In the genomic region with DNA sequence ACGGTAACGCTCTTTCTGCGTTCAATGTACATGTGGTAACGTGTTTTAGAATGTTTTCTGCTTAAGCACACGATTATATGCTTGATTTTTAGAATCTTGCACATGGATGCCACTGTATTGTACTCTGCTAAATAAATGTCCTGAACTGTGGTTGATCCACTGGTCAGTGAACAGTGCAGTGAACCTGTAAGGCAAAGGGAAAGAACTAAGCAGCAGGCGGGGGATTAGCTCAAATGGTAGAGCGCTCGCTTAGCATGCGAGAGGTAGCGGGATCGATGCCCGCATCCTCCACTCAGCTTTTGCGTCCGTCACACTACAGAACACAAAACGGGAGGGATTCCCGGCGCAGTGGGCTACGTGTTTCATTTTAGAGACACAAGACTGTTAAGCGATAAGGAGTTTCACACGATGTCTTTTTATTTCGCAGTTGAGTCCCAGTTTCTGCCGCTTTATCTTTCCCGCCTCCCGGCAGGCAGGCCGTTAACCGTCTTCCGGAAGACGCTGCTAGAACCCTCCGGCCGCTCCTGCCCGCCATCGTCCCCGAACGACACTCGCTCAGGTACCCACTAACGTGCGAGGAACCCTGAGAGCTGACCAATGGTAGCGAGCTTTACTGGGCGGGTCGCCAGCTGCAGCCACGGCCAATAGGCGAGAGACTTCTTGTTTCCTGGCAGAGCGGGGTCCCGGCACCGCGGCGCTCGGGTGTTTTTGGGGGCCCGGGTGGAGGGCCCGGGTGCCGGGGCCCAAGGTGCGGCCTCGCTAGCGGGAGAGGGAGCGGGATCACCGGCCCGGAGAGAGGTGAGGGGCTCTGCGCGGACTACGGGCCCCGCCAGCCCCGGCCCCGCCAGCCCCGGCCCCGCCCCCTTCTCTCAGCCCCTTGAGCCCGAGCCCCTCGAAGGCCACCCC, we compare ENCODE assay signal across 1 cellular context.
TF ChIP-seq lines count a peak whose summit lies in the region.

A gene with protein sequence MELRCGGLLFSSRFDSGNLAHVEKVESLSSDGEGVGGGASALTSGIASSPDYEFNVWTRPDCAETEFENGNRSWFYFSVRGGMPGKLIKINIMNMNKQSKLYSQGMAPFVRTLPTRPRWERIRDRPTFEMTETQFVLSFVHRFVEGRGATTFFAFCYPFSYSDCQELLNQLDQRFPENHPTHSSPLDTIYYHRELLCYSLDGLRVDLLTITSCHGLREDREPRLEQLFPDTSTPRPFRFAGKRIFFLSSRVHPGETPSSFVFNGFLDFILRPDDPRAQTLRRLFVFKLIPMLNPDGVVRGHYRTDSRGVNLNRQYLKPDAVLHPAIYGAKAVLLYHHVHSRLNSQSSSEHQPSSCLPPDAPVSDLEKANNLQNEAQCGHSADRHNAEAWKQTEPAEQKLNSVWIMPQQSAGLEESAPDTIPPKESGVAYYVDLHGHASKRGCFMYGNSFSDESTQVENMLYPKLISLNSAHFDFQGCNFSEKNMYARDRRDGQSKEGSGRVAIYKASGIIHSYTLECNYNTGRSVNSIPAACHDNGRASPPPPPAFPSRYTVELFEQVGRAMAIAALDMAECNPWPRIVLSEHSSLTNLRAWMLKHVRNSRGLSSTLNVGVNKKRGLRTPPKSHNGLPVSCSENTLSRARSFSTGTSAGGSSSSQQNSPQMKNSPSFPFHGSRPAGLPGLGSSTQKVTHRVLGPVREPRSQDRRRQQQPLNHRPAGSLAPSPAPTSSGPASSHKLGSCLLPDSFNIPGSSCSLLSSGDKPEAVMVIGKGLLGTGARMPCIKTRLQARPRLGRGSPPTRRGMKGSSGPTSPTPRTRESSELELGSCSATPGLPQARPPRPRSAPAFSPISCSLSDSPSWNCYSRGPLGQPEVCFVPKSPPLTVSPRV (plus strand): TSS at position 673 of the 906 bp plus-strand sequence. CDS start 1,291 bp downstream, outside the sequence.

TF ChIP-seq in WTC11, 78 proteins besides CTCF, POLR2A, EP300 and RAD21 (continued from another document and continues in another):
- TF ChIP-seq JAZF1 (CRISPR knock-in tag; IDR thresholded peaks at IDR 0.05) (peak; percentile 89; the same call in 1 of the 2 replicates), ZNF317 (CRISPR knock-in tag; IDR thresholded peaks at IDR 0.05; ENCODE audit: borderline replicate concordance, low read depth) (no peak), FOXK1 (CRISPR knock-in tag; IDR thresholded peaks at IDR 0.05) (peak; percentile 87; the same call in 1 of the 2 replicates), NR2C2 (CRISPR knock-in tag; IDR thresholded peaks at IDR 0.05) (no peak), SMAD3 (CRISPR knock-in tag; IDR thresholded peaks at IDR 0.05; ENCODE audit: borderline replicate concordance) (no peak), NR1H2 (CRISPR knock-in tag; IDR thresholded peaks at IDR 0.05) (no peak), JUN (CRISPR knock-in tag; IDR thresholded peaks at IDR 0.05) (0 out of 2 replicates have a peak, but pooled peaks have one; percentile 15), GTF2I (CRISPR knock-in tag; conservative IDR thresholded peaks at IDR 0.05) (no peak), ATF1 (CRISPR knock-in tag; IDR thresholded peaks at IDR 0.05) (no peak), ZNF423 (CRISPR knock-in tag; IDR thresholded peaks at IDR 0.05) (no peak), ZNF232 (CRISPR knock-in tag; IDR thresholded peaks at IDR 0.05) (peak; percentile 5; the same call in 1 of the 2 replicates), ZNF671 (CRISPR knock-in tag; IDR thresholded peaks at IDR 0.05) (peak; percentile 14; the same call in 1 of the 2 replicates), ZNF416 (CRISPR knock-in tag; IDR thresholded peaks at IDR 0.05) (peak; percentile 79; the same call in 1 of the 2 replicates), ZNF121 (CRISPR knock-in tag; IDR thresholded peaks at IDR 0.05) (no peak), ZBTB21 (CRISPR knock-in tag; IDR thresholded peaks at IDR 0.05; ENCODE audit: borderline replicate concordance) (peak; percentile 41; the same call in 1 of the 2 replicates), CREB1 (CRISPR knock-in tag; IDR thresholded peaks at IDR 0.05) (peak; percentile 63; the same call in 1 of the 2 replicates), EMX1 (CRISPR knock-in tag; IDR thresholded peaks at IDR 0.05) (peak; percentile 91; the same call in 1 of the 2 replicates), CREM (CRISPR knock-in tag; IDR thresholded peaks at IDR 0.05) (0 out of 2 replicates have a peak, but pooled peaks have one; percentile 64), ZNF263 (CRISPR knock-in tag; IDR thresholded peaks at IDR 0.05; ENCODE audit: low read depth) (no peak), NFE2L1 (CRISPR knock-in tag; IDR thresholded peaks at IDR 0.05) (peak; percentile 90)
- TF ChIP-seq, protein P1, sequence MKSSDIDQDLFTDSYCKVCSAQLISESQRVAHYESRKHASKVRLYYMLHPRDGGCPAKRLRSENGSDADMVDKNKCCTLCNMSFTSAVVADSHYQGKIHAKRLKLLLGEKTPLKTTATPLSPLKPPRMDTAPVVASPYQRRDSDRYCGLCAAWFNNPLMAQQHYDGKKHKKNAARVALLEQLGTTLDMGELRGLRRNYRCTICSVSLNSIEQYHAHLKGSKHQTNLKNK (CRISPR knock-in tag; IDR thresholded peaks at IDR 0.05) = peak; percentile 81
- TF ChIP-seq, protein P2, sequence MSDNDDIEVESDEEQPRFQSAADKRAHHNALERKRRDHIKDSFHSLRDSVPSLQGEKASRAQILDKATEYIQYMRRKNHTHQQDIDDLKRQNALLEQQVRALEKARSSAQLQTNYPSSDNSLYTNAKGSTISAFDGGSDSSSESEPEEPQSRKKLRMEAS (CRISPR knock-in tag; IDR thresholded peaks at IDR 0.05) = peak; percentile 98
- TF ChIP-seq, protein P3, sequence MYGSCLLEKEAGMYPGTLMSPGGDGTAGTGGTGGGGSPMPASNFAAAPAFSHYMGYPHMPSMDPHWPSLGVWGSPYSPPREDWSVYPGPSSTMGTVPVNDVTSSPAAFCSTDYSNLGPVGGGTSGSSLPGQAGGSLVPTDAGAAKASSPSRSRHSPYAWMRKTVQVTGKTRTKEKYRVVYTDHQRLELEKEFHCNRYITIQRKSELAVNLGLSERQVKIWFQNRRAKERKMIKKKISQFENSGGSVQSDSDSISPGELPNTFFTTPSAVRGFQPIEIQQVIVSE (CRISPR knock-in tag; IDR thresholded peaks at IDR 0.05; ENCODE audit: borderline replicate concordance) = peak; percentile 95
- TF ChIP-seq, protein P4, sequence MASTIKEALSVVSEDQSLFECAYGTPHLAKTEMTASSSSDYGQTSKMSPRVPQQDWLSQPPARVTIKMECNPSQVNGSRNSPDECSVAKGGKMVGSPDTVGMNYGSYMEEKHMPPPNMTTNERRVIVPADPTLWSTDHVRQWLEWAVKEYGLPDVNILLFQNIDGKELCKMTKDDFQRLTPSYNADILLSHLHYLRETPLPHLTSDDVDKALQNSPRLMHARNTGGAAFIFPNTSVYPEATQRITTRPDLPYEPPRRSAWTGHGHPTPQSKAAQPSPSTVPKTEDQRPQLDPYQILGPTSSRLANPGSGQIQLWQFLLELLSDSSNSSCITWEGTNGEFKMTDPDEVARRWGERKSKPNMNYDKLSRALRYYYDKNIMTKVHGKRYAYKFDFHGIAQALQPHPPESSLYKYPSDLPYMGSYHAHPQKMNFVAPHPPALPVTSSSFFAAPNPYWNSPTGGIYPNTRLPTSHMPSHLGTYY (CRISPR knock-in tag; IDR thresholded peaks at IDR 0.05) = peak; percentile 78; the same call in 1 of the 2 replicates
- TF ChIP-seq, protein P5, sequence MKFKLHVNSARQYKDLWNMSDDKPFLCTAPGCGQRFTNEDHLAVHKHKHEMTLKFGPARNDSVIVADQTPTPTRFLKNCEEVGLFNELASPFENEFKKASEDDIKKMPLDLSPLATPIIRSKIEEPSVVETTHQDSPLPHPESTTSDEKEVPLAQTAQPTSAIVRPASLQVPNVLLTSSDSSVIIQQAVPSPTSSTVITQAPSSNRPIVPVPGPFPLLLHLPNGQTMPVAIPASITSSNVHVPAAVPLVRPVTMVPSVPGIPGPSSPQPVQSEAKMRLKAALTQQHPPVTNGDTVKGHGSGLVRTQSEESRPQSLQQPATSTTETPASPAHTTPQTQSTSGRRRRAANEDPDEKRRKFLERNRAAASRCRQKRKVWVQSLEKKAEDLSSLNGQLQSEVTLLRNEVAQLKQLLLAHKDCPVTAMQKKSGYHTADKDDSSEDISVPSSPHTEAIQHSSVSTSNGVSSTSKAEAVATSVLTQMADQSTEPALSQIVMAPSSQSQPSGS (CRISPR knock-in tag; IDR thresholded peaks at IDR 0.05; ENCODE audit: borderline replicate concordance, low read depth) = no peak
- TF ChIP-seq, protein P6, sequence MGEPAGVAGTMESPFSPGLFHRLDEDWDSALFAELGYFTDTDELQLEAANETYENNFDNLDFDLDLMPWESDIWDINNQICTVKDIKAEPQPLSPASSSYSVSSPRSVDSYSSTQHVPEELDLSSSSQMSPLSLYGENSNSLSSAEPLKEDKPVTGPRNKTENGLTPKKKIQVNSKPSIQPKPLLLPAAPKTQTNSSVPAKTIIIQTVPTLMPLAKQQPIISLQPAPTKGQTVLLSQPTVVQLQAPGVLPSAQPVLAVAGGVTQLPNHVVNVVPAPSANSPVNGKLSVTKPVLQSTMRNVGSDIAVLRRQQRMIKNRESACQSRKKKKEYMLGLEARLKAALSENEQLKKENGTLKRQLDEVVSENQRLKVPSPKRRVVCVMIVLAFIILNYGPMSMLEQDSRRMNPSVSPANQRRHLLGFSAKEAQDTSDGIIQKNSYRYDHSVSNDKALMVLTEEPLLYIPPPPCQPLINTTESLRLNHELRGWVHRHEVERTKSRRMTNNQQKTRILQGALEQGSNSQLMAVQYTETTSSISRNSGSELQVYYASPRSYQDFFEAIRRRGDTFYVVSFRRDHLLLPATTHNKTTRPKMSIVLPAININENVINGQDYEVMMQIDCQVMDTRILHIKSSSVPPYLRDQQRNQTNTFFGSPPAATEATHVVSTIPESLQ (CRISPR knock-in tag; IDR thresholded peaks at IDR 0.05) = no peak
- TF ChIP-seq, protein P7, sequence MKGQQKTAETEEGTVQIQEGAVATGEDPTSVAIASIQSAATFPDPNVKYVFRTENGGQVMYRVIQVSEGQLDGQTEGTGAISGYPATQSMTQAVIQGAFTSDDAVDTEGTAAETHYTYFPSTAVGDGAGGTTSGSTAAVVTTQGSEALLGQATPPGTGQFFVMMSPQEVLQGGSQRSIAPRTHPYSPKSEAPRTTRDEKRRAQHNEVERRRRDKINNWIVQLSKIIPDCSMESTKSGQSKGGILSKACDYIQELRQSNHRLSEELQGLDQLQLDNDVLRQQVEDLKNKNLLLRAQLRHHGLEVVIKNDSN (CRISPR knock-in tag; IDR thresholded peaks at IDR 0.05) = peak; percentile 35; the same call in 1 of the 2 replicates
- TF ChIP-seq, protein P8, sequence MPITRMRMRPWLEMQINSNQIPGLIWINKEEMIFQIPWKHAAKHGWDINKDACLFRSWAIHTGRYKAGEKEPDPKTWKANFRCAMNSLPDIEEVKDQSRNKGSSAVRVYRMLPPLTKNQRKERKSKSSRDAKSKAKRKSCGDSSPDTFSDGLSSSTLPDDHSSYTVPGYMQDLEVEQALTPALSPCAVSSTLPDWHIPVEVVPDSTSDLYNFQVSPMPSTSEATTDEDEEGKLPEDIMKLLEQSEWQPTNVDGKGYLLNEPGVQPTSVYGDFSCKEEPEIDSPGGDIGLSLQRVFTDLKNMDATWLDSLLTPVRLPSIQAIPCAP (CRISPR knock-in tag; IDR thresholded peaks at IDR 0.05) = 0 out of 2 replicates have a peak, but pooled peaks have one; percentile 13
- TF ChIP-seq, protein P9, sequence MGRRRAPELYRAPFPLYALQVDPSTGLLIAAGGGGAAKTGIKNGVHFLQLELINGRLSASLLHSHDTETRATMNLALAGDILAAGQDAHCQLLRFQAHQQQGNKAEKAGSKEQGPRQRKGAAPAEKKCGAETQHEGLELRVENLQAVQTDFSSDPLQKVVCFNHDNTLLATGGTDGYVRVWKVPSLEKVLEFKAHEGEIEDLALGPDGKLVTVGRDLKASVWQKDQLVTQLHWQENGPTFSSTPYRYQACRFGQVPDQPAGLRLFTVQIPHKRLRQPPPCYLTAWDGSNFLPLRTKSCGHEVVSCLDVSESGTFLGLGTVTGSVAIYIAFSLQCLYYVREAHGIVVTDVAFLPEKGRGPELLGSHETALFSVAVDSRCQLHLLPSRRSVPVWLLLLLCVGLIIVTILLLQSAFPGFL (CRISPR knock-in tag; IDR thresholded peaks at IDR 0.05; ENCODE audit: borderline replicate concordance) = 0 out of 2 replicates have a peak, but pooled peaks have one; percentile 63
- TF ChIP-seq, protein P10, sequence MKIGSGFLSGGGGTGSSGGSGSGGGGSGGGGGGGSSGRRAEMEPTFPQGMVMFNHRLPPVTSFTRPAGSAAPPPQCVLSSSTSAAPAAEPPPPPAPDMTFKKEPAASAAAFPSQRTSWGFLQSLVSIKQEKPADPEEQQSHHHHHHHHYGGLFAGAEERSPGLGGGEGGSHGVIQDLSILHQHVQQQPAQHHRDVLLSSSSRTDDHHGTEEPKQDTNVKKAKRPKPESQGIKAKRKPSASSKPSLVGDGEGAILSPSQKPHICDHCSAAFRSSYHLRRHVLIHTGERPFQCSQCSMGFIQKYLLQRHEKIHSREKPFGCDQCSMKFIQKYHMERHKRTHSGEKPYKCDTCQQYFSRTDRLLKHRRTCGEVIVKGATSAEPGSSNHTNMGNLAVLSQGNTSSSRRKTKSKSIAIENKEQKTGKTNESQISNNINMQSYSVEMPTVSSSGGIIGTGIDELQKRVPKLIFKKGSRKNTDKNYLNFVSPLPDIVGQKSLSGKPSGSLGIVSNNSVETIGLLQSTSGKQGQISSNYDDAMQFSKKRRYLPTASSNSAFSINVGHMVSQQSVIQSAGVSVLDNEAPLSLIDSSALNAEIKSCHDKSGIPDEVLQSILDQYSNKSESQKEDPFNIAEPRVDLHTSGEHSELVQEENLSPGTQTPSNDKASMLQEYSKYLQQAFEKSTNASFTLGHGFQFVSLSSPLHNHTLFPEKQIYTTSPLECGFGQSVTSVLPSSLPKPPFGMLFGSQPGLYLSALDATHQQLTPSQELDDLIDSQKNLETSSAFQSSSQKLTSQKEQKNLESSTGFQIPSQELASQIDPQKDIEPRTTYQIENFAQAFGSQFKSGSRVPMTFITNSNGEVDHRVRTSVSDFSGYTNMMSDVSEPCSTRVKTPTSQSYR (CRISPR knock-in tag; IDR thresholded peaks at IDR 0.05) = no peak
- TF ChIP-seq, protein P11, sequence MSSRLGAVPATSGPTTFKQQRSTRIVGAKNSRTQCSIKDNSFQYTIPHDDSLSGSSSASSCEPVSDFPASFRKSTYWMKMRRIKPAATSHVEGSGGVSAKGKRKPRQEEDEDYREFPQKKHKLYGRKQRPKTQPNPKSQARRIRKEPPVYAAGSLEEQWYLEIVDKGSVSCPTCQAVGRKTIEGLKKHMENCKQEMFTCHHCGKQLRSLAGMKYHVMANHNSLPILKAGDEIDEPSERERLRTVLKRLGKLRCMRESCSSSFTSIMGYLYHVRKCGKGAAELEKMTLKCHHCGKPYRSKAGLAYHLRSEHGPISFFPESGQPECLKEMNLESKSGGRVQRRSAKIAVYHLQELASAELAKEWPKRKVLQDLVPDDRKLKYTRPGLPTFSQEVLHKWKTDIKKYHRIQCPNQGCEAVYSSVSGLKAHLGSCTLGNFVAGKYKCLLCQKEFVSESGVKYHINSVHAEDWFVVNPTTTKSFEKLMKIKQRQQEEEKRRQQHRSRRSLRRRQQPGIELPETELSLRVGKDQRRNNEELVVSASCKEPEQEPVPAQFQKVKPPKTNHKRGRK (CRISPR knock-in tag; IDR thresholded peaks at IDR 0.05; ENCODE audit: borderline replicate concordance) = no peak
